9 cellular contexts compared by ENCODE assay signal in genomic region chr17:40313660-40314556, GRCh38. TPM values are rescaled to one million over a fixed set of nuclear protein-coding genes. Genes with fewer than 3 reads are reported as not detected.
DNase-seq lines count a peak whose midpoint lies in the region; ATAC-seq and TF ChIP-seq lines count a peak whose summit lies in the region.
"Had no signal": no experiment of that assay in that cellular context is flagged by ENCODE, and none has a peak within 500 bp of the region (broad histone marks: within the 10 kb centered on the region; RNA-seq: fewer than 3 reads in every experiment).

No MANE protein-coding gene starts in this region.

- no peaks in the 10 kb centered on the region for H3K36me3 ChIP-seq in CD4-positive, alpha-beta memory T cell (ENCODE audit: insufficient read depth, low read length)
- H3K36me3 ChIP-seq in ascending aorta: no peaks in the 10 kb centered on the region
- H3K36me3 ChIP-seq in Caco-2 (ENCODE audit: control insufficient read depth, insufficient read depth, low read length): no peaks in the 10 kb centered on the region

- H3K9me3 ChIP-seq in CD4-positive, alpha-beta memory T cell (ENCODE audit: control insufficient read depth in 1 of 2, low read length in 2 of 2): no peaks in the 10 kb centered on the region
- H3K9me3 ChIP-seq in ascending aorta: no peaks in the 10 kb centered on the region
- H3K9me3 ChIP-seq in Caco-2: no peaks in the 10 kb centered on the region

- H3K9me3 Mint-ChIP-seq in CD4-positive, alpha-beta memory T cell: no peaks in the 10 kb centered on the region
- H3K9me3 Mint-ChIP-seq in neural crest cell (no peaks in the 10 kb centered on the region), Caco-2 (ENCODE audit: unreplicated experiment) (no peaks in the 10 kb centered on the region)

- no peak overlapping the region for H3K4me3 Mint-ChIP-seq in CD4-positive, alpha-beta memory T cell
- peak overlapping the region; percentile 38 for H3K4me3 Mint-ChIP-seq in neural crest cell
- no peak overlapping the region for H3K4me3 Mint-ChIP-seq in Caco-2 (ENCODE audit: unreplicated experiment)

- peaks cover 75% of the 10 kb centered on the region for H3K4me1 ChIP-seq in CD4-positive, alpha-beta memory T cell (ENCODE audit: insufficient read depth, low read length)
- H3K4me1 ChIP-seq in ascending aorta: peaks cover 62 to 88% of the 10 kb centered on the region in 2 donors
- peaks cover 30% of the 10 kb centered on the region for H3K4me1 ChIP-seq in Caco-2

- H3K27me3 Mint-ChIP-seq in CD4-positive, alpha-beta memory T cell: no peaks in the 10 kb centered on the region
- H3K27me3 Mint-ChIP-seq in neural crest cell (ENCODE audit: low read depth) (peaks cover 12% of the 10 kb centered on the region), Caco-2 (ENCODE audit: insufficient read depth, unreplicated experiment) (no peaks in the 10 kb centered on the region)

- ATAC-seq in GM21526 (IDR thresholded peaks at IDR 0.05; ENCODE audit: low FRiP score, unreplicated experiment): no peak

- peaks cover 0 to 5% of the 10 kb centered on the region in 2 donors for H3K36me3 Mint-ChIP-seq in CD4-positive, alpha-beta memory T cell
- H3K36me3 Mint-ChIP-seq in neural crest cell (ENCODE audit: low read depth) (no peaks in the 10 kb centered on the region), Caco-2 (ENCODE audit: insufficient read depth, unreplicated experiment) (peaks cover 14% of the 10 kb centered on the region)

- H3K27ac ChIP-seq in CD4-positive, alpha-beta memory T cell (ENCODE audit: low read depth, low read length): no peak overlapping the region
- peak overlapping the region; percentile 82 to 91 for H3K27ac ChIP-seq in ascending aorta

- POLR2A ChIA-PET in CD4-positive, alpha-beta memory T cell (lab: Charles Lee; ENCODE audit: partially characterized antibody): interaction anchor here (1.1 to 37.1 kb wide), 4 partner anchors 8 to 220 kb away, joined by 3 to 1054 read pairs (median 186); no protein-coding TSS in a partner anchor
- POLR2A ChIA-PET in Caco-2 (lab: Charles Lee): interaction anchor here (0.7 kb wide), 1 partner anchor 77 kb away, joined by 3 read pairs; no protein-coding TSS in a partner anchor

- H3K27me3 ChIP-seq in CD4-positive, alpha-beta memory T cell (ENCODE audit: insufficient read depth, low read length): no peaks in the 10 kb centered on the region
- H3K27me3 ChIP-seq in ascending aorta: no peaks in the 10 kb centered on the region
- no peaks in the 10 kb centered on the region for H3K27me3 ChIP-seq in Caco-2 (replicated peaks; ENCODE audit: control insufficient read depth, insufficient read depth, low read length)

- peak overlapping the region in 6 of 7 donors; percentile 5 to 93 (median 70) for H3K27ac Mint-ChIP-seq in CD4-positive, alpha-beta memory T cell
- H3K27ac Mint-ChIP-seq in neural crest cell (ENCODE audit: unreplicated experiment) (peak overlapping the region; percentile 47), Caco-2 (ENCODE audit: unreplicated experiment) (no peak overlapping the region)

- intact Hi-C loops in CD4-positive, alpha-beta memory T cell (cut with micrococcal nuclease): no loop called here
- intact Hi-C loops in ascending aorta (cut with DNase I): loop anchor here (5.0 kb wide), 2 partner anchors 103 to 138 kb away; partner anchors contain the start of gene TOP2A
- intact Hi-C loops in Caco-2 (cut with micrococcal nuclease; ENCODE audit: unreplicated experiment): no loop called here

- DNase-seq in CD4-positive, alpha-beta memory T cell: no peak
- DNase-seq in NCI-H1105 (lab: John Stamatoyannopoulos, UW): peak; percentile 87
- no peak for DNase-seq in ascending aorta (ENCODE audit: low spot score in 2 of 2)
- no peak for DNase-seq in neural crest cell (ENCODE audit: low read depth, low spot score)
- DNase-seq in NCI-H226: no peak
- no peak for DNase-seq in Caco-2
- DNase-seq in central memory CD4-positive, alpha-beta T cell: no peak

- CTCF ChIA-PET in CD4-positive, alpha-beta memory T cell (lab: Charles Lee; ENCODE audit: partially characterized antibody): interaction anchor here (1.9 to 18.7 kb wide), 5 partner anchors 7 to 40 kb away, joined by 6 to 252 read pairs (median 42); partner anchors contain the start of gene RARA
- CTCF ChIA-PET in Caco-2 (lab: Charles Lee): interaction anchor here (0.6 kb wide), 1 partner anchor 163 kb away, joined by 6 read pairs; no protein-coding TSS in a partner anchor

- no peak overlapping the region for H3K4me3 ChIP-seq in CD4-positive, alpha-beta memory T cell (ENCODE audit: low read length in 2 of 2)
- no peak overlapping the region for H3K4me3 ChIP-seq in ascending aorta
- no peak overlapping the region for H3K4me3 ChIP-seq in Caco-2 (ENCODE audit: low read depth, low read length)

- H3K4me1 Mint-ChIP-seq in CD4-positive, alpha-beta memory T cell: peaks cover 28 to 87% (median 56%) of the 10 kb centered on the region in 4 donors
- H3K4me1 Mint-ChIP-seq in neural crest cell: peaks cover 52% of the 10 kb centered on the region
- H3K4me1 Mint-ChIP-seq in Caco-2 (ENCODE audit: low read depth, unreplicated experiment): peaks cover 19% of the 10 kb centered on the region

- TF ChIP-seq CTCF in ascending aorta (IDR thresholded peaks at IDR 0.05): no peak
- TF ChIP-seq CTCF in neural crest cell (conservative IDR thresholded peaks at IDR 0.05): no peak
- TF ChIP-seq CTCF in Caco-2 (IDR thresholded peaks at IDR 0.05; ENCODE audit: insufficient read depth in 1 of 2, low read depth in 1 of 2, low read length in 1 of 2, severe bottlenecking in 1 of 2, unreplicated experiment in 1 of 2): no peak

- BruUV-seq in Caco-2 (replicated peaks; lab: Mats Ljungman, UMichigan): no TSS peak

RNA-seq across cellular contexts. Expression of gene RARA, which starts 4.9 kb away (rescaled TPM):
- total RNA-seq in CD4-positive, alpha-beta memory T cell: 10 to 100 TPM; 54.1 to 54.5 TPM
- 10 to 100 TPM in 1 of 2 donors, 1 to 10 TPM in 1; 5.1 to 20.7 TPM for polyA plus RNA-seq in CD4-positive, alpha-beta memory T cell
- total RNA-seq in ascending aorta (77.3 TPM), neural crest cell (22.3 and 25.9 TPM in 2 replicates), Caco-2 (2022) (26.6 and 27.6 TPM in 2 replicates)

RNA-seq across cellular contexts. Expression of gene CDC6, which starts 26.2 kb away (rescaled TPM):
- total RNA-seq in CD4-positive, alpha-beta memory T cell: 1 to 10 TPM in 1 of 2 experiments, under 1 TPM in 1; 0.72 to 2.1 TPM
- polyA plus RNA-seq in CD4-positive, alpha-beta memory T cell: under 1 TPM; 0.61 to 0.87 TPM
- 1.2 TPM for total RNA-seq in ascending aorta
- 94.5 and 104 TPM in 2 replicates for total RNA-seq in neural crest cell
- total RNA-seq in Caco-2 (2022): 86.1 and 96.4 TPM in 2 replicates

RNA-seq across cellular contexts. Expression of gene GJD3, which starts 50.6 kb away (rescaled TPM):
- not detected for total RNA-seq in CD4-positive, alpha-beta memory T cell
- not detected for polyA plus RNA-seq in CD4-positive, alpha-beta memory T cell
- total RNA-seq in ascending aorta (not detected), neural crest cell (0.34 TPM in 1 of 2 replicates, not detected in the other), Caco-2 (2022) (not detected in 2 replicates)
- total RNA-seq: T-helper 1 cell treated with Interleukin-12 subunit alpha and Interleukin-12 subunit beta and Interleukin-4 antibody, amounts not matched to agents 30 ng/mL and 1 ng/mL, for 36 hours had no signal

Comparison
In these comparisons a context has a peak if more than half of its experiments do, and no peak if none do; other contexts are left out.
1. RNA of gene CDC6, which starts 26.2 kb away (total RNA-seq): 86.1 to 96.4 TPM in Caco-2 and 94.5 to 104 TPM in neural crest cell; 0.72 to 2.1 TPM in CD4-positive, alpha-beta memory T cell and 1.2 TPM in ascending aorta (single experiment); every median in the first group is over 10 times any median in the second.